8 cellular contexts compared by ENCODE assay signal in genomic region chr12:123364532-123365140, GRCh38. TPM values are rescaled to one million over a fixed set of nuclear protein-coding genes. Genes with fewer than 3 reads are reported as not detected.
DNase-seq lines count a peak whose midpoint lies in the region; ATAC-seq and TF ChIP-seq lines count a peak whose summit lies in the region.

TSS of gene SBNO1 (minus strand) at chr12:123364847. CDS start at chr12:123350441, 14,406 bp downstream.

- no peaks in the 10 kb centered on the region for H3K9me3 ChIP-seq in endodermal cell (ENCODE audit: control insufficient read depth, low read length)

- H3K9me3 Mint-ChIP-seq in endodermal cell (no peaks in the 10 kb centered on the region), mesothelial cell of epicardium (no peaks in the 10 kb centered on the region)

- H3K4me1 ChIP-seq in endodermal cell (ENCODE audit: control insufficient read depth, insufficient read depth, low read length) = no peaks in the 10 kb centered on the region

- no peaks in the 10 kb centered on the region for H3K27me3 Mint-ChIP-seq in endodermal cell (ENCODE audit: insufficient read depth)
- no peaks in the 10 kb centered on the region for H3K27me3 Mint-ChIP-seq in mesothelial cell of epicardium (ENCODE audit: low read depth)

- peak within 1 kb of the TSS; percentile 79 for H3K4me3 ChIP-seq in BJ (ENCODE audit: low read depth, low read length)
- peak within 1 kb of the TSS; percentile 94 for H3K4me3 ChIP-seq in endodermal cell (ENCODE audit: low read length)

- H3K27ac ChIP-seq in endodermal cell (ENCODE audit: low read depth, low read length) = peak within 1 kb of the TSS; percentile 91

- CTCF ChIA-PET in BJ (lab: Yijun Ruan, JAX) = interaction anchor here (0.6 to 2.2 kb wide), 10 partner anchors 11 to 132 kb away, joined by 3 to 17 read pairs (median 4); partner anchors contain the start of genes KMT5A, MPHOSPH9 and MTRFR

- TF ChIP-seq CTCF in BJ (IDR thresholded peaks at IDR 0.05; ENCODE audit: insufficient read depth, low read depth, low read length) = no peak
- TF ChIP-seq CTCF in endodermal cell (conservative IDR thresholded peaks at IDR 0.05) = no peak
- no peak for TF ChIP-seq CTCF in mesothelial cell of epicardium (IDR thresholded peaks at IDR 0.05; ENCODE audit: unreplicated experiment)

- peak within 1 kb of the TSS; percentile 92 for H3K9ac ChIP-seq in endodermal cell (ENCODE audit: extremely low read depth, low read length, poor library complexity, severe bottlenecking)

- H3K4me3 Mint-ChIP-seq in endodermal cell = peak within 1 kb of the TSS; percentile 92
- peak within 1 kb of the TSS; percentile 94 for H3K4me3 Mint-ChIP-seq in mesothelial cell of epicardium

- peak; percentile 46 for ATAC-seq in GM19372 (IDR thresholded peaks at IDR 0.05; ENCODE audit: low read depth, unreplicated experiment)

- 0% methylated on average over 4 to 38 of the region's 58 CpGs for WGBS in endodermal cell (ENCODE audit: insufficient coverage in 1 of 2, insufficient read length in 1 of 2), 2 experiments

- POLR2A ChIA-PET in BJ (lab: Charles Lee) = interaction anchor here (0.5 to 1.5 kb wide), 3 partner anchors 19 to 101 kb away, joined by 3 to 8 read pairs (median 4); partner anchors contain the start of gene KMT5A

- H3K36me3 ChIP-seq in BJ (ENCODE audit: control insufficient read depth, insufficient read depth, low read length) = no peaks in the 10 kb centered on the region
- peaks cover 7% of the 10 kb centered on the region for H3K36me3 ChIP-seq in endodermal cell (ENCODE audit: control insufficient read depth, insufficient read depth, low read length)

- H3K27ac Mint-ChIP-seq in endodermal cell = peak within 1 kb of the TSS; percentile 90
- H3K27ac Mint-ChIP-seq in mesothelial cell of epicardium = peak within 1 kb of the TSS; percentile 96

- H3K27me3 ChIP-seq in BJ (ENCODE audit: control insufficient read depth, insufficient read depth, low read length) (no peaks in the 10 kb centered on the region), endodermal cell (ENCODE audit: control insufficient read depth, insufficient read depth, low read length, poor library complexity, severe bottlenecking) (no peaks in the 10 kb centered on the region)

- DNase-seq in BJ (ENCODE audit: low read depth) (peak; percentile 12), HPDE6-E6E7 (ENCODE audit: extremely low spot score) (peak; percentile 68), NK-92 (lab: John Stamatoyannopoulos, UW; ENCODE audit: unreplicated experiment) (peak; percentile 58), endodermal cell (peak; percentile 97), mesothelial cell of epicardium (ENCODE audit: low spot score in 2 of 2, unreplicated experiment in 2 of 2) (peak; percentile 88 to 94)
- peak; percentile 78 to 84 for DNase-seq in activated CD8-positive, alpha-beta memory T cell treated with anti-CD3 and anti-CD28 coated beads for 4 hours (ENCODE audit: low read depth in 2 of 2)
- DNase-seq in stimulated activated CD8-positive, alpha-beta memory T cell treated with anti-CD3 and anti-CD28 coated beads, Interleukin-15, amount 100 ng/mL, for 48 hours (ENCODE audit: low read depth in 2 of 2) = peak; percentile 79 to 82

- H3K36me3 Mint-ChIP-seq in endodermal cell (ENCODE audit: low read depth) = no peaks in the 10 kb centered on the region
- H3K36me3 Mint-ChIP-seq in mesothelial cell of epicardium = no peaks in the 10 kb centered on the region

- H3K4me1 Mint-ChIP-seq in endodermal cell = peaks cover 8% of the 10 kb centered on the region
- H3K4me1 Mint-ChIP-seq in mesothelial cell of epicardium = peaks cover 12% of the 10 kb centered on the region

RNA-seq across cellular contexts. Expression of gene SBNO1, which starts in this region (rescaled TPM):
- polyA plus RNA-seq in BJ (2011; rRNA removed) = 4.8 and 10.2 TPM in 2 replicates
- polyA minus RNA-seq in BJ (2011; rRNA and poly(A)+ RNA removed) = 12.6 and 15.9 TPM in 2 replicates
- total RNA-seq in endodermal cell (10 to 100 TPM; 44.5 to 44.7 TPM), mesothelial cell of epicardium (35.0 to 38.0 TPM (median 36.2 TPM) in 3 replicates)
- 20.6 TPM for polyA plus RNA-seq in endodermal cell (2013, experiment 1 of 2)
- 20.9 TPM for polyA plus RNA-seq in endodermal cell (2013, experiment 2 of 2)

Comparison
In these comparisons a context has a peak if more than half of its experiments do, and no peak if none do; other contexts are left out.
1. Peak in every context shown above with its lines: DNase-seq, ATAC-seq, H3K4me3 ChIP-seq and H3K27ac ChIP-seq.
2. DNase-seq: peak in every context shown above with its lines; median percentile 97 in endodermal cell; 91 in mesothelial cell of epicardium; 81 in activated CD8-positive, alpha-beta memory T cell treated with anti-CD3 and anti-CD28 coated beads for 4 hours; 80 in stimulated activated CD8-positive, alpha-beta memory T cell treated with anti-CD3 and anti-CD28 coated beads, Interleukin-15, amount 100 ng/mL, for 48 hours; 68 in HPDE6-E6E7; 58 in NK-92; 12 in BJ.